In genomic region chr11:47443028-47443700, GRCh38 we compare ENCODE assay signal across 11 cellular contexts. TPM values are rescaled to one million over a fixed set of nuclear protein-coding genes. Genes with fewer than 3 reads are reported as not detected.
DNase-seq lines count a peak whose midpoint lies in the region; ATAC-seq and TF ChIP-seq lines count a peak whose summit lies in the region.
"Had no signal": no experiment of that assay in that cellular context is flagged by ENCODE, and none has a peak within 500 bp of the region (broad histone marks: within the 10 kb centered on the region; RNA-seq: fewer than 3 reads in every experiment).

No MANE protein-coding gene starts in this region.

- H3K79me2 ChIP-seq in HCT116 (ENCODE audit: insufficient read depth, low read length), result no peaks in the 10 kb centered on the region
- no peaks in the 10 kb centered on the region for H3K79me2 ChIP-seq in PC-3 (ENCODE audit: low read length)
- H3K79me2 ChIP-seq in hepatocyte, result no peaks in the 10 kb centered on the region

- H3K27me3 ChIP-seq in HCT116 (ENCODE audit: insufficient read depth, low read length) (no peaks in the 10 kb centered on the region), PC-3 (ENCODE audit: low read length) (no peaks in the 10 kb centered on the region), hepatocyte (no peaks in the 10 kb centered on the region)
- H3K27me3 ChIP-seq: body of pancreas, esophagus muscularis mucosa had no signal

- in situ Hi-C loops in GM13977 (cut with MboI; ENCODE audit: low pct_unique_long_range_greater_than_20kb, low sequenced_read_pairs, unreplicated experiment), result no loop called here

- H2AFZ ChIP-seq in HCT116 (ENCODE audit: low read depth, low read length, poor library complexity, severe bottlenecking), result no peak overlapping the region
- H2AFZ ChIP-seq in PC-3 (ENCODE audit: low read length), result no peak overlapping the region
- H2AFZ ChIP-seq in hepatocyte, result no peak overlapping the region

- peak; percentile 43 for DNase-seq in COR-L47 (lab: John Stamatoyannopoulos, UW)
- DNase-seq in HCT116 (ENCODE audit: low read depth, low spot score), result no peak
- no peak for DNase-seq in PC-3
- DNase-seq in head of caudate nucleus, result peak; percentile 38 to 94 (median 74)
- DNase-seq in GM13977 (ENCODE audit: low spot score), result no peak
- no peak for DNase-seq in hepatocyte (ENCODE audit: low spot score)
- no peak for DNase-seq in NOMO-1 treated with DMSO at 0.1 percent for 48 hours (lab: John Stamatoyannopoulos, UW; ENCODE audit: unreplicated experiment)
- DNase-seq: body of pancreas had no signal

- no peak overlapping the region for H3K4me3 ChIP-seq in HCT116 (replicated peaks in 1 of 2; ENCODE audit: low read depth in 1 of 2, low read length in 2 of 2)
- H3K4me3 ChIP-seq in PC-3 (ENCODE audit: low read length), result no peak overlapping the region
- no peak overlapping the region for H3K4me3 ChIP-seq in hepatocyte
- H3K4me3 ChIP-seq: body of pancreas, esophagus muscularis mucosa had no signal

- WGBS in hepatocyte (ENCODE audit: low lambda C conversion rate, missing lambda C conversion rate), result 88% methylated on average over 12 of the region's 12 CpGs

- H3K27ac ChIP-seq in HCT116 (ENCODE audit: low read depth, low read length) (no peak overlapping the region), PC-3 (ENCODE audit: low read length) (no peak overlapping the region), hepatocyte (no peak overlapping the region)
- H3K27ac ChIP-seq: body of pancreas, esophagus muscularis mucosa had no signal

- peak; percentile 80 for ATAC-seq in HCT116
- peak; percentile 51; the same call in 1 of the 2 replicates for ATAC-seq in PC-3
- no peak for ATAC-seq in GM19328 (IDR thresholded peaks at IDR 0.05; ENCODE audit: unreplicated experiment)
- ATAC-seq: body of pancreas had no signal

- RAD21 ChIA-PET in HCT116 (lab: Charles Lee; ENCODE audit: low non-redundant PET in 1 of 2, low total read pairs in 2 of 2, uncharacterized antibody in 2 of 2, unreplicated experiment in 2 of 2), result no interaction called here

- no peaks in the 10 kb centered on the region for H3K4me1 ChIP-seq in HCT116 (ENCODE audit: control insufficient read depth in 1 of 2, insufficient read depth in 2 of 2, low read length in 2 of 2)
- no peaks in the 10 kb centered on the region for H3K4me1 ChIP-seq in PC-3 (ENCODE audit: insufficient read depth, low read length)
- H3K4me1 ChIP-seq in hepatocyte (ENCODE audit: insufficient read depth), result no peaks in the 10 kb centered on the region
- H3K4me1 ChIP-seq: body of pancreas had no signal

- BruUV-seq in HCT116 (replicated peaks; lab: Mats Ljungman, UMichigan) (no TSS peak), PC-3 (replicated peaks; lab: Mats Ljungman, UMichigan) (no TSS peak)

- no peak for TF ChIP-seq RAD21 in HCT116 (IDR thresholded peaks at IDR 0.05; ENCODE audit: low read depth)

- H3K9me2 ChIP-seq in HCT116 (ENCODE audit: insufficient read depth), result no peaks in the 10 kb centered on the region
- H3K9me2 ChIP-seq in PC-3 (replicated peaks; ENCODE audit: low read length), result no peaks in the 10 kb centered on the region
- no peaks in the 10 kb centered on the region for H3K9me2 ChIP-seq in hepatocyte (replicated peaks; ENCODE audit: insufficient read depth)

- TF ChIP-seq CTCF in HCT116 (IDR thresholded peaks at IDR 0.05 in 2 of 3, conservative IDR thresholded peaks at IDR 0.05 in 1 of 3; ENCODE audit: borderline replicate concordance in 1 of 3, insufficient read depth in 1 of 3, low read depth in 2 of 3, low read length in 2 of 3), result peak in 2 of 3 experiments; percentile 22 to 28; a peak in 2 of 6 replicates
- no peak for TF ChIP-seq CTCF in PC-3 (conservative IDR thresholded peaks at IDR 0.05; ENCODE audit: low read depth, low read length)
- TF ChIP-seq CTCF in GM13977 (IDR thresholded peaks at IDR 0.05; ENCODE audit: extremely low read depth, insufficient read depth, missing control alignments), result no peak
- no peak for TF ChIP-seq CTCF in hepatocyte (IDR thresholded peaks at IDR 0.05; ENCODE audit: poor library complexity)

- H3K4me2 ChIP-seq in HCT116 (ENCODE audit: low read length), result no peak overlapping the region
- H3K4me2 ChIP-seq in PC-3 (ENCODE audit: low read length), result no peak overlapping the region
- H3K4me2 ChIP-seq in hepatocyte, result no peak overlapping the region

- no peaks in the 10 kb centered on the region for H3K36me3 ChIP-seq in HCT116 (ENCODE audit: control insufficient read depth in 1 of 2, insufficient read depth in 2 of 2, low read length in 2 of 2)
- H3K36me3 ChIP-seq in PC-3 (ENCODE audit: low read depth, low read length), result no peaks in the 10 kb centered on the region
- H3K36me3 ChIP-seq in hepatocyte (replicated peaks; ENCODE audit: insufficient read depth, low read depth), result no peaks in the 10 kb centered on the region
- H3K36me3 ChIP-seq: esophagus muscularis mucosa had no signal

- POLR2A ChIA-PET in HCT116 (lab: Charles Lee), result no interaction called here
- POLR2A ChIA-PET in PC-3 (lab: Charles Lee; ENCODE audit: unreplicated experiment), result interaction anchor here (0.6 kb wide), 1 partner anchor 1506 kb away, joined by 5 read pairs; no protein-coding TSS in a partner anchor

- CTCF ChIA-PET in HCT116 (lab: Charles Lee) (interaction anchor here (3.1 kb wide), 1 partner anchor 11 kb away, joined by 16 read pairs; no protein-coding TSS in a partner anchor), PC-3 (lab: Charles Lee) (no interaction called here)

- H3F3A ChIP-seq in PC-3 (ENCODE audit: low read length, unreplicated experiment), result no peaks in the 10 kb centered on the region

- H3K9ac ChIP-seq in HCT116 (ENCODE audit: low read length) (no peak overlapping the region), PC-3 (ENCODE audit: low read length) (no peak overlapping the region)

- H4K20me1 ChIP-seq in HCT116 (ENCODE audit: insufficient read depth) (no peaks in the 10 kb centered on the region), PC-3 (ENCODE audit: low read length) (no peaks in the 10 kb centered on the region), hepatocyte (ENCODE audit: insufficient read depth, poor library complexity, severe bottlenecking) (no peaks in the 10 kb centered on the region)

- no peak for TF ChIP-seq POLR2A in HCT116 (IDR thresholded peaks at IDR 0.05; ENCODE audit: borderline replicate concordance, extremely low read depth, insufficient read depth, insufficient read length)

- H3K9me3 ChIP-seq in HCT116 (ENCODE audit: control insufficient read depth in 1 of 2, insufficient read depth in 1 of 2, low read depth in 1 of 2, low read length in 2 of 2) (no peaks in the 10 kb centered on the region), PC-3 (ENCODE audit: low read length) (no peaks in the 10 kb centered on the region), hepatocyte (ENCODE audit: low read depth) (no peaks in the 10 kb centered on the region)
- H3K9me3 ChIP-seq: body of pancreas, esophagus muscularis mucosa had no signal

- intact Hi-C loops in HCT116 (cut with micrococcal nuclease), result no loop called here
- intact Hi-C loops in PC-3 (cut with micrococcal nuclease), result no loop called here
- intact Hi-C loops in head of caudate nucleus (cut with DNase I), result no loop called here

TF ChIP-seq in HCT116, 20 proteins besides CTCF, POLR2A, EP300 and RAD21 (continues in another document):
- TF ChIP-seq CEBPB (IDR thresholded peaks at IDR 0.05; ENCODE audit: low read depth) (no peak), REST (IDR thresholded peaks at IDR 0.05; ENCODE audit: low read depth) (no peak), ZNF274 (IDR thresholded peaks at IDR 0.05; ENCODE audit: low read depth, low read length) (no peak)

RNA-seq across cellular contexts. Expression of gene RAPSN, which starts 5.8 kb away (rescaled TPM):
- total RNA-seq in HCT116 (2021; ENCODE audit: unreplicated experiment) (0.57 TPM), PC-3 (2014; rRNA removed) (0.23 TPM in 1 of 2 replicates, not detected in the other), hepatocyte (0.44 TPM in 1 of 2 replicates, not detected in the other)
- polyA plus RNA-seq in HCT116 (2012), result 0.17 and 0.41 TPM in 2 replicates
- polyA plus RNA-seq in hepatocyte, result 0.34 and 0.46 TPM in 2 replicates
- total RNA-seq: body of pancreas, Daoy had no signal

RNA-seq across cellular contexts. Expression of gene PSMC3, which starts 16.9 kb away (rescaled TPM):
- total RNA-seq in HCT116 (2021; ENCODE audit: unreplicated experiment) (155 TPM), PC-3 (2014; rRNA removed) (275 and 314 TPM in 2 replicates), hepatocyte (95.8 and 103 TPM in 2 replicates)
- 224 and 256 TPM in 2 replicates for polyA plus RNA-seq in HCT116 (2012)
- polyA plus RNA-seq in hepatocyte, result 142 and 159 TPM in 2 replicates

RNA-seq across cellular contexts. Expression of gene SLC39A13, which starts 34.8 kb away (rescaled TPM):
- total RNA-seq in HCT116 (2021; ENCODE audit: unreplicated experiment) (23.9 TPM), PC-3 (2014; rRNA removed) (29.4 and 32.5 TPM in 2 replicates), hepatocyte (60.8 and 72.3 TPM in 2 replicates)
- polyA plus RNA-seq in HCT116 (2012), result 15.9 and 17.1 TPM in 2 replicates
- 118 and 119 TPM in 2 replicates for polyA plus RNA-seq in hepatocyte

Comparison
In these comparisons a context has a peak if more than half of its experiments do, and no peak if none do; other contexts are left out.
1. DNase-seq: peak in COR-L47 (single experiment) and head of caudate nucleus (42 of 42); none in HCT116 (single experiment), PC-3 (single experiment), GM13977 (single experiment), hepatocyte (single experiment) and NOMO-1 treated with DMSO at 0.1 percent for 48 hours (single experiment).
2. CTCF ChIP-seq: peak in HCT116 (2 of 3); none in PC-3 (single experiment), GM13977 (single experiment) and hepatocyte (single experiment).